8 cellular contexts compared by ENCODE assay signal in the genomic region with DNA sequence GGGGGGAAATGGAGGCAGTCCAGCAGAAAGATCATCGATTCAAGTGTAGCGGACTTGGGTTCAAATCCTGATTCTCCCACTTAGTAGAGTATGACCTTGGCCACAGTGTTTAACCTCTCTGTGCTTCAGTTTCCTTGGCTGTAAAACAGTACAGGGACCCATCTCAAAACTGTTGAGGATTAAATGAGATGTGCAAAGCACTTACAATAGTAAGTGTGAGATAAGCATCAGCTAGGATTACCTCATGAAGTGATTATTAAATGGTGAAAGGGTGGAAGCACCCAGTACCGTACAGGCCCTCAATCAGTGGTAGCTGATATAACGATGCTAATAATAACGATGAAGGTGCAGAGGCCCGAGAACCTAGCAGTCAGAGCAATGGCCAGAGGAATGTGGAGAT. TPM values are rescaled to one million over a fixed set of nuclear protein-coding genes. Genes with fewer than 3 reads are reported as not detected.
DNase-seq lines count a peak whose midpoint lies in the region; ATAC-seq and TF ChIP-seq lines count a peak whose summit lies in the region.

No MANE protein-coding gene starts in this region.

- H3K4me3 ChIP-seq in dorsolateral prefrontal cortex (peak overlapping the region in 1 of 59 donors; percentile 14), smooth muscle cell (no peak overlapping the region), trophoblast cell (ENCODE audit: low read depth, low read length) (no peak overlapping the region)

- H3K4me1 ChIP-seq in smooth muscle cell (ENCODE audit: low read depth) (peaks cover 9% of the 10 kb centered on the region), trophoblast cell (ENCODE audit: control insufficient read depth in 1 of 2, insufficient read depth in 2 of 2, low read length in 2 of 2) (no peaks in the 10 kb centered on the region)

- no peaks in the 10 kb centered on the region for H3K79me2 ChIP-seq in smooth muscle cell (ENCODE audit: low read depth)
- H3K79me2 ChIP-seq in trophoblast cell (ENCODE audit: control insufficient read depth, insufficient read depth, low read length, poor library complexity): no peaks in the 10 kb centered on the region

- no peak overlapping the region for H2BK5ac ChIP-seq in trophoblast cell (ENCODE audit: low read depth, low read length, poor library complexity)

- no peak overlapping the region for H2BK120ac ChIP-seq in trophoblast cell (ENCODE audit: insufficient read depth, low read length, poor library complexity)

- H4K20me1 ChIP-seq in smooth muscle cell (ENCODE audit: low read depth): no peaks in the 10 kb centered on the region

- H3K9me3 ChIP-seq in smooth muscle cell (replicated peaks; ENCODE audit: low read depth) (no peaks in the 10 kb centered on the region), trophoblast cell (ENCODE audit: insufficient read depth, low read depth, low read length) (no peaks in the 10 kb centered on the region)

- peaks cover 29% of the 10 kb centered on the region for H3F3A ChIP-seq in smooth muscle cell (ENCODE audit: low read depth)

- no peaks in the 10 kb centered on the region for H3K79me1 ChIP-seq in trophoblast cell (ENCODE audit: low read length)

- H4K91ac ChIP-seq in trophoblast cell (ENCODE audit: low read depth, low read length): no peak overlapping the region

- TF ChIP-seq CTCF in dorsolateral prefrontal cortex (IDR thresholded peaks at IDR 0.05 in 54 of 56, conservative IDR thresholded peaks at IDR 0.05 in 2 of 56; ENCODE audit: low read depth in 1 of 56, partially characterized antibody in 56 of 56) (no peak), smooth muscle cell (IDR thresholded peaks at IDR 0.05; ENCODE audit: borderline replicate concordance, insufficient read depth, poor library complexity, severe bottlenecking) (no peak)

- 81% methylated on average over 6 of the region's 6 CpGs for WGBS in smooth muscle cell (ENCODE audit: low lambda C conversion rate)
- no CpG with 5 or more reads among the region's 6 CpGs for WGBS in trophoblast cell (ENCODE audit: extremely low coverage, insufficient coverage, insufficient read length)

- peak; percentile 6 for ATAC-seq in GM21367 (IDR thresholded peaks at IDR 0.05; ENCODE audit: unreplicated experiment)
- peak; percentile 1 for ATAC-seq in HG03565 (IDR thresholded peaks at IDR 0.05; ENCODE audit: unreplicated experiment)
- no peak for ATAC-seq in GM21825 (IDR thresholded peaks at IDR 0.05; ENCODE audit: unreplicated experiment)
- no peak for ATAC-seq in left colon

- DNase-seq in dorsolateral prefrontal cortex (no peak), smooth muscle cell (lab: John Stamatoyannopoulos, UW; ENCODE audit: unreplicated experiment) (no peak), DMS114 treated with DMSO at 0.1 percent for 48 hours (lab: John Stamatoyannopoulos, UW; ENCODE audit: unreplicated experiment) (no peak), trophoblast cell (no peak), left colon (no peak)

- H4K8ac ChIP-seq in trophoblast cell (ENCODE audit: low read depth, low read length): no peak overlapping the region

- intact Hi-C loops in dorsolateral prefrontal cortex (cut with DNase I): loop anchor here in 1 of 2 donors (5.0 kb wide), 1 partner anchor 44 kb away; no protein-coding TSS in a partner anchor
- intact Hi-C loops in left colon (cut with DNase I, micrococcal nuclease): no loop called here

- H3K23ac ChIP-seq in trophoblast cell (ENCODE audit: low read length): no peak overlapping the region

- H3K36me3 ChIP-seq in smooth muscle cell (ENCODE audit: low read depth) (no peaks in the 10 kb centered on the region), trophoblast cell (ENCODE audit: control insufficient read depth in 1 of 2, insufficient read depth in 2 of 2, low read length in 2 of 2) (no peaks in the 10 kb centered on the region)

- no peak overlapping the region for H4K12ac ChIP-seq in trophoblast cell (ENCODE audit: low read depth, low read length)

- no peak overlapping the region for H2BK12ac ChIP-seq in trophoblast cell (ENCODE audit: low read length)

- H2AK5ac ChIP-seq in trophoblast cell (ENCODE audit: low read length): no peak overlapping the region

- no peak overlapping the region for H3K4ac ChIP-seq in trophoblast cell (ENCODE audit: low read depth, low read length)

- H3K18ac ChIP-seq in trophoblast cell (ENCODE audit: low read length): no peak overlapping the region

- H3K14ac ChIP-seq in trophoblast cell (ENCODE audit: low read length): no peak overlapping the region

- peaks cover 0 to 84% (median 23%) of the 10 kb centered on the region in 45 donors for H3K27me3 ChIP-seq in dorsolateral prefrontal cortex
- no peaks in the 10 kb centered on the region for H3K27me3 ChIP-seq in smooth muscle cell (ENCODE audit: low read depth)
- no peaks in the 10 kb centered on the region for H3K27me3 ChIP-seq in trophoblast cell (ENCODE audit: insufficient read depth, low read length)

- H3K27ac ChIP-seq in dorsolateral prefrontal cortex (peak overlapping the region in 35 of 59 donors; percentile 3 to 81 (median 48)), smooth muscle cell (ENCODE audit: low read depth) (peak overlapping the region; percentile 99), trophoblast cell (ENCODE audit: low read depth, low read length) (no peak overlapping the region)

- H3K9ac ChIP-seq in smooth muscle cell (ENCODE audit: low read depth): peak overlapping the region; percentile 70
- H3K9ac ChIP-seq in trophoblast cell (ENCODE audit: low read length): no peak overlapping the region

- H3K4me2 ChIP-seq in smooth muscle cell (peak overlapping the region; percentile 69), trophoblast cell (ENCODE audit: low read length) (no peak overlapping the region)

- no peak overlapping the region for H2AFZ ChIP-seq in smooth muscle cell (ENCODE audit: low read depth)
- no peak overlapping the region for H2AFZ ChIP-seq in trophoblast cell (ENCODE audit: insufficient read depth, low read length, poor library complexity)

RNA-seq across cellular contexts. Expression of a gene that starts 45.1 kb away (rescaled TPM):
- total RNA-seq in dorsolateral prefrontal cortex (10 to 100 TPM; 23.4 to 69.9 (median 44.7) TPM), smooth muscle cell (60.5 and 74.5 TPM in 2 replicates), left colon (1 to 10 TPM; 8.1 to 9.4 TPM)
- polyA plus RNA-seq in smooth muscle cell: 40.3 and 51.7 TPM in 2 replicates
- polyA plus RNA-seq in trophoblast cell (2013): 12.3 and 13.8 TPM in 2 replicates

Comparison
In these comparisons a context has a peak if more than half of its experiments do, and no peak if none do; other contexts are left out.
1. ATAC-seq: peak in GM21367 (single experiment) and HG03565 (single experiment); none in GM21825 (single experiment) and left colon (single experiment).